11 cellular contexts compared by ENCODE assay signal in genomic region chr7:40311307-40311706, GRCh38.
DNase-seq lines count a peak whose midpoint lies in the region; ATAC-seq, FAIRE-seq and TF ChIP-seq lines count a peak whose summit lies in the region.
"Had no signal": no experiment of that assay in that cellular context is flagged by ENCODE, and none has a peak within 500 bp of the region (broad histone marks: within the 10 kb centered on the region; RNA-seq: fewer than 3 reads in every experiment).

No MANE protein-coding gene starts in this region.

- intact Hi-C loops in GM12878 (cut with micrococcal nuclease; ENCODE audit: unreplicated experiment), result no loop called here

- WGBS in GM12878 (ENCODE audit: insufficient coverage, insufficient replicate concordance, low lambda C conversion rate, missing lambda C conversion rate), result 14% methylated on average over 3 of the region's 3 CpGs
- WGBS in neuronal stem cell (ENCODE audit: extremely low coverage in 2 of 2, insufficient read length in 2 of 2, insufficient replicate concordance in 1 of 2), 2 donors, result no CpG with 5 or more reads among the region's 3 CpGs

- 0 out of 2 replicates have a peak overlapping the region, but pooled peaks have one; percentile 18 for H3K27ac ChIP-seq in GM12878 (ENCODE audit: control insufficient read depth, insufficient read depth)
- no peak overlapping the region for H3K27ac ChIP-seq in neuronal stem cell (replicated peaks; ENCODE audit: low read length)
- H3K27ac ChIP-seq: spleen had no signal

- H4K20me1 ChIP-seq in GM12878 (ENCODE audit: control insufficient read depth, insufficient read depth), result no peaks in the 10 kb centered on the region

- H3K9ac ChIP-seq in GM12878 (ENCODE audit: control insufficient read depth, insufficient read depth, low read length) (no peak overlapping the region), neuronal stem cell (ENCODE audit: low read depth, low read length, poor library complexity) (no peak overlapping the region)

- H3K4me3 ChIP-seq in GM12878, result no peak overlapping the region
- no peak overlapping the region for H3K4me3 ChIP-seq in neuronal stem cell (ENCODE audit: low read length in 2 of 2)
- H3K4me3 ChIP-seq: spleen had no signal

- peak overlapping the region; percentile 32 for H3K27ac Mint-ChIP-seq in activated CD8-positive, alpha-beta memory T cell treated with anti-CD3 and anti-CD28 coated beads, Interleukin-2, amount 10 ng/mL, durations not matched to agents 7 days and 5 days

- H3K36me3 Mint-ChIP-seq in activated CD8-positive, alpha-beta memory T cell treated with anti-CD3 and anti-CD28 coated beads, Interleukin-2, amount 10 ng/mL, durations not matched to agents 7 days and 5 days, result peaks cover 1% of the 10 kb centered on the region

- H3K18ac ChIP-seq in neuronal stem cell (ENCODE audit: low read length), result no peak overlapping the region

- RAD21 ChIA-PET in GM12878 (lab: Charles Lee; ENCODE audit: unreplicated experiment), result no interaction called here

- peak overlapping the region; percentile 68 for H2AFZ ChIP-seq in GM12878 (ENCODE audit: control insufficient read depth, low read depth, low read length)
- H2AFZ ChIP-seq in neuronal stem cell (ENCODE audit: low read length), result no peak overlapping the region

- TF ChIP-seq POLR2A in GM12878 (IDR thresholded peaks at IDR 0.05; ENCODE audit: low read depth, low read length), result no peak

- peak; percentile 87 for ATAC-seq in activated CD8-positive, alpha-beta memory T cell treated with anti-CD3 and anti-CD28 coated beads, Interleukin-2, amount 10 ng/mL, durations not matched to agents 7 days and 5 days
- ATAC-seq in GM21423 (IDR thresholded peaks at IDR 0.05; ENCODE audit: unreplicated experiment) (peak; percentile 99), HG03039 (IDR thresholded peaks at IDR 0.05; ENCODE audit: unreplicated experiment) (peak; percentile 99), GM12878 (peak; percentile 58; the same call in 2 of the 3 replicates)

- no peak overlapping the region for H4K8ac ChIP-seq in neuronal stem cell (ENCODE audit: low read depth, low read length)

- FAIRE-seq in GM12878 (lab: Jason Lieb, UNC), result no peak

- no peak overlapping the region for H4K91ac ChIP-seq in neuronal stem cell (ENCODE audit: low read depth, low read length, poor library complexity)

- SMC1A ChIA-PET in GM12878 (lab: Charles Lee; ENCODE audit: uncharacterized antibody, unreplicated experiment), result interaction anchor here (0.6 kb wide), 1 partner anchor 597 kb away, joined by 3 read pairs; no protein-coding TSS in a partner anchor

- H3K4me2 ChIP-seq in GM12878 (ENCODE audit: control insufficient read depth, insufficient read depth) (peak overlapping the region; percentile 64), neuronal stem cell (ENCODE audit: insufficient read depth, low read length, poor library complexity, severe bottlenecking) (no peak overlapping the region)

- no peak for DNase-seq in activated CD8-positive, alpha-beta memory T cell treated with anti-CD3 and anti-CD28 coated beads, Interleukin-2, amount 10 ng/mL, durations not matched to agents 7 days and 5 days
- no peak for DNase-seq in activated CD8-positive, alpha-beta memory T cell treated with anti-CD3 and anti-CD28 coated beads for 24 hours
- DNase-seq in GM12878 (ENCODE audit: low read depth, low spot score) (peak; percentile 23), DMS114 treated with DMSO at 0.1 percent for 48 hours (lab: John Stamatoyannopoulos, UW; ENCODE audit: unreplicated experiment) (no peak), neuronal stem cell (ENCODE audit: low spot score) (no peak)
- no peak for DNase-seq in activated CD4-positive, alpha-beta T cell treated with anti-CD3 and anti-CD28 coated beads for 4 hours
- DNase-seq: DMS79, NCI-H82, spleen had no signal

- no peak overlapping the region for H3K4ac ChIP-seq in neuronal stem cell (ENCODE audit: low read length)

- TF ChIP-seq EP300 in GM12878 (IDR thresholded peaks at IDR 0.05; ENCODE audit: borderline replicate concordance in 1 of 2, control insufficient read depth in 1 of 2, low read depth in 2 of 2, low read length in 2 of 2), result no peak

- H2BK15ac ChIP-seq in neuronal stem cell (ENCODE audit: low read length), result no peak overlapping the region

- H3K4me3 Mint-ChIP-seq in activated CD8-positive, alpha-beta memory T cell treated with anti-CD3 and anti-CD28 coated beads, Interleukin-2, amount 10 ng/mL, durations not matched to agents 7 days and 5 days, result peak overlapping the region; percentile 38

- peaks cover 2% of the 10 kb centered on the region for H3K27me3 Mint-ChIP-seq in activated CD8-positive, alpha-beta memory T cell treated with anti-CD3 and anti-CD28 coated beads, Interleukin-2, amount 10 ng/mL, durations not matched to agents 7 days and 5 days

- no peak overlapping the region for H2BK120ac ChIP-seq in neuronal stem cell (ENCODE audit: low read depth, low read length)

- H2BK12ac ChIP-seq in neuronal stem cell (ENCODE audit: low read length), result no peak overlapping the region

- no peaks in the 10 kb centered on the region for H3K79me1 ChIP-seq in neuronal stem cell (ENCODE audit: low read depth, low read length)

- H3K79me2 ChIP-seq in GM12878 (ENCODE audit: control insufficient read depth, insufficient read depth, low read length), result no peaks in the 10 kb centered on the region

- TF ChIP-seq RAD21 in GM12878 (IDR thresholded peaks at IDR 0.05; ENCODE audit: insufficient read depth, low read depth, low read length), result no peak

- CTCF ChIA-PET in activated CD8-positive, alpha-beta memory T cell treated with anti-CD3 and anti-CD28 coated beads, Interleukin-2, amount 10 ng/mL, durations not matched to agents 7 days and 5 days (lab: Charles Lee), result interaction anchor here (0.8 kb wide), 1 partner anchor 79 kb away, joined by 3 read pairs; no protein-coding TSS in a partner anchor
- CTCF ChIA-PET in GM12878 (lab: Yijun Ruan, JAX), result interaction anchor here (0.9 kb wide), 1 partner anchor 45 kb away, joined by 4 read pairs; no protein-coding TSS in a partner anchor

- no peaks in the 10 kb centered on the region for H3K9me3 ChIP-seq in GM12878 (replicated peaks; ENCODE audit: control insufficient read depth, insufficient read depth, low read length)
- H3K9me3 ChIP-seq in neuronal stem cell (replicated peaks in 1 of 2; ENCODE audit: control insufficient read depth in 2 of 2, insufficient read depth in 1 of 2, low read depth in 1 of 2, low read length in 2 of 2), result no peaks in the 10 kb centered on the region
- H3K9me3 ChIP-seq: spleen had no signal

- no peak overlapping the region for H3K23ac ChIP-seq in neuronal stem cell (ENCODE audit: low read depth, low read length, poor library complexity)

- no peak overlapping the region for H3K14ac ChIP-seq in neuronal stem cell (ENCODE audit: low read length)

- TF ChIP-seq CTCF in GM12878 (IDR thresholded peaks at IDR 0.05 in 2 of 3, conservative IDR thresholded peaks at IDR 0.05 in 1 of 3; ENCODE audit: control insufficient read depth in 2 of 3, extremely low read depth in 1 of 3, insufficient read depth in 1 of 3, low read depth in 3 of 3, low read length in 3 of 3), result no peak

- H2BK5ac ChIP-seq in neuronal stem cell (ENCODE audit: low read length), result no peak overlapping the region

- H3K27me3 ChIP-seq in GM12878 (replicated peaks in 1 of 2; ENCODE audit: control insufficient read depth in 2 of 2, insufficient read depth in 2 of 2, low read length in 1 of 2), result no peaks in the 10 kb centered on the region
- no peaks in the 10 kb centered on the region for H3K27me3 ChIP-seq in neuronal stem cell (ENCODE audit: control insufficient read depth in 3 of 3, insufficient read depth in 3 of 3, low read depth in 1 of 3, low read length in 3 of 3)
- H3K27me3 ChIP-seq: spleen had no signal

- H3K4me1 ChIP-seq in GM12878 (ENCODE audit: control insufficient read depth, insufficient read depth, low read length) (0 out of 2 replicates have a peak, but pooled peaks cover 4% of the 10 kb centered on the region), neuronal stem cell (ENCODE audit: control insufficient read depth in 2 of 2, insufficient read depth in 1 of 2, low read depth in 1 of 2, low read length in 2 of 2) (no peaks in the 10 kb centered on the region)
- H3K4me1 ChIP-seq: spleen had no signal

- no peaks in the 10 kb centered on the region for H3K9me3 Mint-ChIP-seq in activated CD8-positive, alpha-beta memory T cell treated with anti-CD3 and anti-CD28 coated beads, Interleukin-2, amount 10 ng/mL, durations not matched to agents 7 days and 5 days (ENCODE audit: low read depth)

- no peak overlapping the region for H2AK5ac ChIP-seq in neuronal stem cell (ENCODE audit: low read depth, low read length)

- POLR2A ChIA-PET in GM12878 (lab: Charles Lee), result no interaction called here

- in situ Hi-C loops in GM12878 (cut with MboI), result no loop called here

- peaks cover 10% of the 10 kb centered on the region for H3K4me1 Mint-ChIP-seq in activated CD8-positive, alpha-beta memory T cell treated with anti-CD3 and anti-CD28 coated beads, Interleukin-2, amount 10 ng/mL, durations not matched to agents 7 days and 5 days

- H3K36me3 ChIP-seq in GM12878 (ENCODE audit: control insufficient read depth in 2 of 2, insufficient read depth in 2 of 2, low read length in 1 of 2) (no peaks in the 10 kb centered on the region), neuronal stem cell (replicated peaks in 1 of 2; ENCODE audit: control insufficient read depth in 2 of 2, insufficient read depth in 2 of 2, low read length in 2 of 2) (no peaks in the 10 kb centered on the region)
- H3K36me3 ChIP-seq: spleen had no signal

- no TSS peak for BruUV-seq in GM12878 (replicated peaks; lab: Mats Ljungman, UMichigan)

TF ChIP-seq in GM12878, 131 proteins besides CTCF, POLR2A, EP300 and RAD21 (continues in another document):
- no peak for TF ChIP-seq BCL3 (IDR thresholded peaks at IDR 0.05; ENCODE audit: borderline replicate concordance, insufficient read depth, low read depth, low read length, poor library complexity, severe bottlenecking)
- TF ChIP-seq JUNB (IDR thresholded peaks at IDR 0.05), result peak; percentile 18; the same call in 1 of the 2 replicates
